ENCODE assay signal across 13 cellular contexts in the genomic region with DNA sequence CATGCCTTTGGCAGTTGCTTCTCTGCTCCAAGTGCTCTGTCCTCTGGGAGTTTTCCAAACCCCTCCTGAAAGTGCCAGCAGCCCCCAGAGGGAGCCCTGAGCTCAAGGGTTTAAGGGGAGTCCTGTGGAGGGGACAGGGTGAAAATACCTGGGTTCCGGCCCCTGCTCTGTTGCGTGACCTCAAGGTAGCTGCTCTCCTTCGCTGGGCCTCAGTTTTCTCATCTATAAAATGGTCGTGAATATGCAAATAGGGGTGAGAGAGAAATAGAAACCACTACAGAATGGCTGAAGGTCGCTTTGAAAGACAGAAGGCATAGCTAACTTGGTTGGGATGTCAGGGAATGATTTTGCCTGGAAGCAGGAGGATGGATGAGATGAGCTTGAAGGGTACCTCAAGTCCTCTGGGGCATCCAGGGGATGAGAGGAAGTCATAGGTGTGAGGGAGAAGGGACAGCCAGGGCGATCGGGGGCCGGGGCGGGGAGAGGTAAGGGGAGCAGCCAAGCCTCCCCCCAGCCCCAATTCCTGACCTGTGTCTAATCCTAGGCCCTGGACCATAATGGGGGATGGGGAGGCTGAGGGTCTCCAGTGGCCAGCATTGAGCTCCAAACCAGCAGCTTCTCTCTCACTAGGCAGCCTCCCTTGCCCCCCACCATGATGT. TPM values are rescaled to one million over a fixed set of nuclear protein-coding genes. Genes with fewer than 3 reads are reported as not detected.
DNase-seq lines count a peak whose midpoint lies in the region; ATAC-seq, FAIRE-seq and TF ChIP-seq lines count a peak whose summit lies in the region.
"Had no signal": no experiment of that assay in that cellular context is flagged by ENCODE, and none has a peak within 500 bp of the region (broad histone marks: within the 10 kb centered on the region; RNA-seq: fewer than 3 reads in every experiment).

No MANE protein-coding gene starts in this region.

- TF ChIP-seq CTCF in VCaP (conservative IDR thresholded peaks at IDR 0.05) (no peak), kidney (IDR thresholded peaks at IDR 0.05; ENCODE audit: borderline replicate concordance, extremely low read depth, insufficient read depth) (no peak)

- no peaks in the 10 kb centered on the region for H3K9me3 ChIP-seq in kidney (ENCODE audit: control insufficient read depth in 1 of 2, low read length in 2 of 2)

- DNase-seq in GM18507 (ENCODE audit: extremely low spot score, insufficient read length, low read depth) (no peak), kidney (peak; percentile 37), dermis blood vessel endothelial cell (no peak), superior temporal gyrus (ENCODE audit: extremely low spot score) (no peak), DMS53 treated with DMSO at 0.1 percent for 48 hours (lab: John Stamatoyannopoulos, UW; ENCODE audit: unreplicated experiment) (no peak)
- DNase-seq in stimulated activated naive B cell treated with anti-CD40 and anti-IgM and Interleukin-4, amounts not matched to agents 10 μg/mL and 1 μg/mL and 100 μg/mL, for 72 hours, result no peak
- DNase-seq: activated CD4-positive, alpha-beta T cell treated with anti-CD3 and anti-CD28 coated beads, Interleukin-2, amount 50 U/mL, for 4 hours; NCI-H1092 treated with DMSO at 0.1 percent for 48 hours; stimulated activated CD4-positive, alpha-beta T cell treated with anti-CD3 and anti-CD28 coated beads, Interleukin-4, amount 100 ng/mL, for 24 hours had no signal

- intact Hi-C loops in kidney (cut with DNase I), result no loop called here

- H3K4me3 Mint-ChIP-seq in stimulated activated naive B cell treated with anti-CD40 and anti-IgM and Interleukin-4, amounts not matched to agents 10 μg/mL and 1 μg/mL and 100 μg/mL, for 72 hours, result no peak overlapping the region
- H3K4me3 Mint-ChIP-seq: stimulated activated naive CD8-positive, alpha-beta T cell treated with anti-CD3 and anti-CD28 coated beads, Interleukin-15, Interleukin-2, amounts not matched to agents 100 ng/mL and 50 ng/mL, for 24 hours had no signal

- H3K27me3 Mint-ChIP-seq in stimulated activated naive B cell treated with anti-CD40 and anti-IgM and Interleukin-4, amounts not matched to agents 10 μg/mL and 1 μg/mL and 100 μg/mL, for 72 hours, result no peaks in the 10 kb centered on the region
- H3K27me3 Mint-ChIP-seq: progenitor cell of endocrine pancreas; stimulated activated naive CD8-positive, alpha-beta T cell treated with anti-CD3 and anti-CD28 coated beads, Interleukin-15, Interleukin-2, amounts not matched to agents 100 ng/mL and 50 ng/mL, for 24 hours had no signal

- H3K9me3 Mint-ChIP-seq in stimulated activated naive B cell treated with anti-CD40 and anti-IgM and Interleukin-4, amounts not matched to agents 10 μg/mL and 1 μg/mL and 100 μg/mL, for 72 hours, result no peaks in the 10 kb centered on the region
- H3K9me3 Mint-ChIP-seq: stimulated activated naive CD8-positive, alpha-beta T cell treated with anti-CD3 and anti-CD28 coated beads, Interleukin-15, Interleukin-2, amounts not matched to agents 100 ng/mL and 50 ng/mL, for 24 hours had no signal

- H3K36me3 ChIP-seq in kidney (ENCODE audit: control insufficient read depth in 1 of 2, insufficient read depth in 2 of 2, low read length in 2 of 2), result no peaks in the 10 kb centered on the region

- no peak for ATAC-seq in stimulated activated naive B cell treated with anti-CD40 and anti-IgM and Interleukin-4, amounts not matched to agents 10 μg/mL and 1 μg/mL and 100 μg/mL, for 72 hours (replicated peaks)

- H3K27ac Mint-ChIP-seq in stimulated activated naive B cell treated with anti-CD40 and anti-IgM and Interleukin-4, amounts not matched to agents 10 μg/mL and 1 μg/mL and 100 μg/mL, for 72 hours, result peak overlapping the region; percentile 26
- H3K27ac Mint-ChIP-seq: progenitor cell of endocrine pancreas; stimulated activated naive CD8-positive, alpha-beta T cell treated with anti-CD3 and anti-CD28 coated beads, Interleukin-15, Interleukin-2, amounts not matched to agents 100 ng/mL and 50 ng/mL, for 24 hours had no signal

- FAIRE-seq in GM18507 (lab: Jason Lieb, UNC) (peak; percentile 71), kidney (lab: Jason Lieb, UNC) (no peak)
- FAIRE-seq: RCC 7860 had no signal

- H3K4me1 Mint-ChIP-seq in stimulated activated naive B cell treated with anti-CD40 and anti-IgM and Interleukin-4, amounts not matched to agents 10 μg/mL and 1 μg/mL and 100 μg/mL, for 72 hours, result peaks cover 34 to 44% of the 10 kb centered on the region in 2 donors

- peak overlapping the region in 1 of 2 donors; percentile 29 for H3K9ac ChIP-seq in kidney (ENCODE audit: low read length in 2 of 2)

- peak overlapping the region; percentile 61; the same call in 1 of the 2 replicates for H3K27ac ChIP-seq in VCaP
- H3K27ac ChIP-seq in kidney (ENCODE audit: low read depth in 2 of 2, low read length in 2 of 2), result no peak overlapping the region

- peaks cover 2 to 3% of the 10 kb centered on the region in 2 donors for H3K36me3 Mint-ChIP-seq in stimulated activated naive B cell treated with anti-CD40 and anti-IgM and Interleukin-4, amounts not matched to agents 10 μg/mL and 1 μg/mL and 100 μg/mL, for 72 hours

- no peak overlapping the region for H3K4me3 ChIP-seq in kidney (ENCODE audit: low read length in 2 of 2)

- peaks cover 39 to 53% of the 10 kb centered on the region in 2 donors for H3K4me1 ChIP-seq in kidney (ENCODE audit: control insufficient read depth in 1 of 2, insufficient read depth in 1 of 2, low read depth in 1 of 2, low read length in 2 of 2)

RNA-seq across cellular contexts. Expression of a gene that starts 12.4 kb away (rescaled TPM):
- total RNA-seq in kidney (23.1 TPM), dermis blood vessel endothelial cell (10.1 and 12.6 TPM in 2 replicates)
- 7.5 TPM for polyA plus RNA-seq in kidney (ENCODE audit: insufficient read depth, low read depth, low replicate concordance)

RNA-seq across cellular contexts. Expression of a gene that starts 41.7 kb away (rescaled TPM):
- total RNA-seq in kidney (49.3 TPM), dermis blood vessel endothelial cell (17.8 and 27.9 TPM in 2 replicates)
- 352 TPM for polyA plus RNA-seq in kidney (ENCODE audit: insufficient read depth, low read depth, low replicate concordance)
